20 cellular contexts compared by ENCODE assay signal in the genomic region with DNA sequence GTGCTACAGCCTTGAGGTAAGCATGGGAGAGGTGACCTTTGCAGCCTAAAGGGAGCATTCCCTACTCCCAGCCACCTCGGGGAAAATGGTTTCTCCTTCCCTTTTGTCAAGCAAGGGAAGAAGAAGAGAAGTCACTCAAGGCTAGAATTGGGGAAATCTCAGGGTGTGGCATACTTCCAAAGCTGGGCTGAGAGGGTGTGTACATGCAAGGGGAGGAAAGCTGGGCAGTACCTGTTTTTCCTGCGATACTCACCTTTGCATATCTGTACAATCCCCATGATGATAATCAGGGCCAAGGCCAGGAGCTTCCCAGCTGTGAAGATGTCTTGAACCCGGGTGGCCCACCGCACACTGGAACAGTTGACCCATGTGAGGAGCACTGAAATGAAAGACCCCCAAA. TPM values are rescaled to one million over a fixed set of nuclear protein-coding genes. Genes with fewer than 3 reads are reported as not detected.
"Had no signal": no experiment of that assay in that cellular context is flagged by ENCODE, and none has a peak within 500 bp of the region (broad histone marks: within the 10 kb centered on the region; RNA-seq: fewer than 3 reads in every experiment).

No MANE protein-coding gene starts in this region.

- H3K27me3 ChIP-seq: dorsolateral prefrontal cortex, tibial nerve had no signal

- H3K4me3 ChIP-seq: dorsolateral prefrontal cortex, lung, tibial nerve had no signal

- DNase-seq: activated CD4-positive, alpha-beta T cell treated with anti-CD3 and anti-CD28 coated beads, Interleukin-2, amount 50 U/mL, for 1 hour; activated CD4-positive, CD25-positive, alpha-beta regulatory T cell; activated naive CD4-positive, alpha-beta T cell treated with anti-CD3 and anti-CD28 coated beads, Interleukin-2, amount 50 U/mL, for 16 hours; activated T-cell treated with anti-CD3 and anti-CD28 coated beads for 4 hours; cerebellar nuclear complex; dorsolateral prefrontal cortex; hippocampal formation; kidney glomerular epithelial cell; naive thymus-derived CD8-positive, alpha-beta T cell; SHP77 treated with DMSO at 0.1 percent for 48 hours; stimulated activated CD4-positive, alpha-beta T cell treated with anti-CD3 and anti-CD28 coated beads, Interleukin-15, amount 100 ng/mL, for 24 hours; stimulated activated CD4-positive, alpha-beta T cell treated with anti-CD3 and anti-CD28 coated beads, Interleukin-4, amount 100 ng/mL, for 4 hours had no signal

- H3K9me3 ChIP-seq: tibial nerve had no signal

- ATAC-seq: naive thymus-derived CD8-positive, alpha-beta T cell had no signal

- H3K4me1 ChIP-seq: tibial nerve had no signal

- H3K27ac ChIP-seq: tibial nerve had no signal

RNA-seq across cellular contexts. Expression of a gene that starts 23.8 kb away (rescaled TPM):
- total RNA-seq: activated T-helper 2 cell treated with anti-CD3 and anti-CD28 coated beads, Interferon-gamma antibody, Interleukin-2, Interleukin-4, amounts not matched to agents 10 μg/mL and 5 μg/mL and 100 μg/mL, durations not matched to agents 14 hours and 24 hours and 36 hours; fibroblast of lung; frontal cortex; pulmonary artery endothelial cell; tibial nerve had no signal
- polyA plus RNA-seq: fibroblast of lung had no signal

RNA-seq across cellular contexts. Expression of a gene that starts 38.0 kb away (rescaled TPM):
- total RNA-seq: activated CD8-positive, alpha-beta memory T cell treated with anti-CD3 and anti-CD28 coated beads for 36 hours; activated T-helper 2 cell treated with anti-CD3 and anti-CD28 coated beads, Interferon-gamma antibody, Interleukin-2, Interleukin-4, amounts not matched to agents 10 μg/mL and 5 μg/mL and 100 μg/mL, durations not matched to agents 14 hours and 24 hours and 36 hours; frontal cortex; lung; naive thymus-derived CD8-positive, alpha-beta T cell; pulmonary artery endothelial cell; T-helper 2 cell treated with Interferon-gamma antibody and Interleukin-4, amounts not matched to agents 100 ng/mL and 5 ng/mL, for 36 hours; tibial nerve had no signal
- polyA plus RNA-seq: lung; naive thymus-derived CD8-positive, alpha-beta T cell had no signal
